ENCODE assay signal across 13 cellular contexts in the genomic region with DNA sequence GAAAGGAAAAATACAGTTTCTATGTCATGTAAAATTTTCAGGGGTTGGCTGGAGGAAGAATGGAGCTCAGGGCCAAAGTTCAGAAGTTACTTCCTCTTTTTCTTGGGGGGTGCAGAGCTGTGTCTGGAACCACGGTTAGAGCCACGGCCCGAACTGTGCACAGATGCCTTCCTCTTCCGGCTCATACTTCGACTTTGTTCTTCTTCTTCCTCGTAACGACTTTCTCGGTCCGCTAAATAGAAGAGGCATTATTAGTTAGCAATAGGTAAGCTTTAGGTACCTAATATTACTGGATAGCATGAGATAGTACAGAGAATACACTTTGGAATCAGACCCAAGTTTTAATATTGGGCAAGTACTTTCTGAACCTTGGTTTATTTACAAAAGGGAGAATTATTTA. TPM values are rescaled to one million over a fixed set of nuclear protein-coding genes. Genes with fewer than 3 reads are reported as not detected.
A peak's percentile ranks its signal among the peaks of the same experiment; 100 is the strongest.
DNase-seq lines count a peak whose midpoint lies in the region; ATAC-seq and TF ChIP-seq lines count a peak whose summit lies in the region.
"Had no signal": no experiment of that assay in that cellular context is flagged by ENCODE, and none has a peak within 500 bp of the region (broad histone marks: within the 10 kb centered on the region; RNA-seq: fewer than 3 reads in every experiment).

No MANE protein-coding gene starts in this region.

- H3K27ac ChIP-seq in neutrophil (peak overlapping the region; percentile 79), A673 (ENCODE audit: low read depth, low read length, poor library complexity, severe bottlenecking) (no peak overlapping the region)
- H3K27ac ChIP-seq: A549 had no signal

- H3K27ac Mint-ChIP-seq in activated T-cell treated with anti-CD3 and anti-CD28 coated beads, Interleukin-2, amount 50 U/mL, for 24 hours: peak overlapping the region; percentile 22
- peak overlapping the region; percentile 77 for H3K27ac Mint-ChIP-seq in T-helper 17 cell

- H3K9me3 Mint-ChIP-seq in activated T-cell treated with anti-CD3 and anti-CD28 coated beads, Interleukin-2, amount 50 U/mL, for 24 hours: no peaks in the 10 kb centered on the region

- no peaks in the 10 kb centered on the region for H3K27me3 ChIP-seq in neutrophil
- H3K27me3 ChIP-seq in A673 (replicated peaks; ENCODE audit: insufficient read depth, low read depth, low read length, poor library complexity): no peaks in the 10 kb centered on the region

- no peak for DNase-seq in activated T-cell treated with anti-CD3 and anti-CD28 coated beads, Interleukin-2, amount 50 U/mL, for 24 hours
- DNase-seq in activated T-cell treated with anti-CD3 and anti-CD28 coated beads, Interleukin-2, amount 50 U/mL, for 1 hour: no peak
- no peak for DNase-seq in T-helper 17 cell
- DNase-seq in DMS 273 (lab: John Stamatoyannopoulos, UW; ENCODE audit: unreplicated experiment): no peak
- DNase-seq in A673 (ENCODE audit: low spot score): no peak
- DNase-seq: NCI-H2171 treated with DMSO at 0.1 percent for 48 hours, SW 1271 had no signal

- no peak for TF ChIP-seq CTCF in neutrophil (IDR thresholded peaks at IDR 0.05)
- no peak for TF ChIP-seq CTCF in A673 (conservative IDR thresholded peaks at IDR 0.05; ENCODE audit: low read depth, low read length)

- peaks cover 9 to 10% of the 10 kb centered on the region in 2 experiments for H3K4me1 ChIP-seq in neutrophil (ENCODE audit: control insufficient read depth in 1 of 2, insufficient read depth in 1 of 2, low read depth in 1 of 2, low read length in 1 of 2)
- peaks cover 7% of the 10 kb centered on the region for H3K4me1 ChIP-seq in A673 (ENCODE audit: insufficient read depth, low read length, poor library complexity, severe bottlenecking)
- H3K4me1 ChIP-seq: A549 had no signal

- H3K36me3 ChIP-seq in neutrophil: peaks cover 54% of the 10 kb centered on the region
- peaks cover 66% of the 10 kb centered on the region for H3K36me3 ChIP-seq in A673 (ENCODE audit: insufficient read depth, low read length, poor library complexity, severe bottlenecking)

- ATAC-seq in HG02973 (IDR thresholded peaks at IDR 0.05; ENCODE audit: unreplicated experiment) (peak; percentile 62), T-helper 17 cell (peak; percentile 57), HG02798 (IDR thresholded peaks at IDR 0.05; ENCODE audit: poor library complexity, unreplicated experiment) (no peak)
- ATAC-seq: A549 had no signal

- CTCF ChIA-PET in A673 (lab: Charles Lee): no interaction called here

- BruUV-seq in A673 (replicated peaks; lab: Mats Ljungman, UMichigan): no TSS peak

- peaks cover 74% of the 10 kb centered on the region for H3K36me3 Mint-ChIP-seq in activated T-cell treated with anti-CD3 and anti-CD28 coated beads, Interleukin-2, amount 50 U/mL, for 24 hours (ENCODE audit: low read depth)
- peaks cover 26% of the 10 kb centered on the region for H3K36me3 Mint-ChIP-seq in T-helper 17 cell (ENCODE audit: low read depth)

- intact Hi-C loops in A673 (cut with micrococcal nuclease; ENCODE audit: unreplicated experiment): no loop called here

- H3K4me3 ChIP-seq in neutrophil (ENCODE audit: low read depth in 1 of 2, low read length in 1 of 2) (peak overlapping the region in 1 of 2 experiments; percentile 20), A673 (ENCODE audit: low read depth, low read length, poor library complexity, severe bottlenecking) (no peak overlapping the region)
- H3K4me3 ChIP-seq: A549, lung, smooth muscle cell had no signal

- H3K4me1 Mint-ChIP-seq in activated T-cell treated with anti-CD3 and anti-CD28 coated beads, Interleukin-2, amount 50 U/mL, for 24 hours (ENCODE audit: low read depth): no peaks in the 10 kb centered on the region
- H3K4me1 Mint-ChIP-seq in T-helper 17 cell: peaks cover 12% of the 10 kb centered on the region

- H3K4me3 Mint-ChIP-seq in activated T-cell treated with anti-CD3 and anti-CD28 coated beads, Interleukin-2, amount 50 U/mL, for 24 hours: no peak overlapping the region
- no peak overlapping the region for H3K4me3 Mint-ChIP-seq in T-helper 17 cell

- POLR2A ChIA-PET in A673 (lab: Charles Lee; ENCODE audit: low non-redundant PET): no interaction called here

- H3K9me3 ChIP-seq in T-helper 17 cell (ENCODE audit: control insufficient read depth, low read length, poor library complexity, severe bottlenecking) (no peaks in the 10 kb centered on the region), neutrophil (no peaks in the 10 kb centered on the region), A673 (ENCODE audit: low read depth, low read length, poor library complexity, severe bottlenecking) (no peaks in the 10 kb centered on the region)
- H3K9me3 ChIP-seq: A549 had no signal

- no peaks in the 10 kb centered on the region for H3K27me3 Mint-ChIP-seq in activated T-cell treated with anti-CD3 and anti-CD28 coated beads, Interleukin-2, amount 50 U/mL, for 24 hours
- no peaks in the 10 kb centered on the region for H3K27me3 Mint-ChIP-seq in T-helper 17 cell

RNA-seq across cellular contexts. Expression of gene SUPT16H, which starts 31.2 kb away (rescaled TPM):
- total RNA-seq in T-helper 17 cell: 10 to 100 TPM; 47.5 to 50.7 TPM
- total RNA-seq in A673 (2021): 193 and 196 TPM in 2 replicates
